Comparison of ENCODE assay signal across 11 cellular contexts in the genomic region with DNA sequence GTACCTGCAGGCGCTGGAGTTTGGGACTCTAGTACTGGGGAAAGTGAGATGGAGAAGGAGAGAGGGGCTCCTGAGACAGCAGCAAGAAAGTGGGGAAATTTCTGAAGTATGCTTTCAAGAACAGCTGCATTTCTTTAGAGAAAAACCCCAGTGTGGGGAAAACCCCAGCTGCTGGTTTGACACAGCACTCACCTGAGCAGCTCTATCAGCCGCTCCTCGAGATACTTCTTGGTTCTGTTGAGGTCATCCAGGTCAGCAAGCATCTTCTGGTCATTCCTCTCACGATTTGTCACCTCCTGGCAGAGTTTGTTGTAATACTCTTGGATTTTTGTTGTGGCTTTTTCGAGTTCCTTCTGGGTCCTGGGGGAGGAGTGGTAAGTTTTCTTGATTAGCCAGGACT. TPM values are rescaled to one million over a fixed set of nuclear protein-coding genes. Genes with fewer than 3 reads are reported as not detected.
DNase-seq lines count a peak whose midpoint lies in the region; ATAC-seq and TF ChIP-seq lines count a peak whose summit lies in the region.
"Had no signal": no experiment of that assay in that cellular context is flagged by ENCODE, and none has a peak within 500 bp of the region (broad histone marks: within the 10 kb centered on the region; RNA-seq: fewer than 3 reads in every experiment).

No MANE protein-coding gene starts in this region.

- peak overlapping the region; percentile 68 to 79 (median 76) for H3K27ac Mint-ChIP-seq in CD4-positive, CD25-positive, alpha-beta regulatory T cell
- peak overlapping the region; percentile 91 for H3K27ac Mint-ChIP-seq in T-helper 17 cell

- no peak overlapping the region for H3K4me3 ChIP-seq in CD4-positive, CD25-positive, alpha-beta regulatory T cell (ENCODE audit: low read depth, low read length)
- no peak overlapping the region for H3K4me3 ChIP-seq in sigmoid colon
- H3K4me3 ChIP-seq: prostate gland, suprapubic skin had no signal

- peaks cover 66% of the 10 kb centered on the region for H3K36me3 Mint-ChIP-seq in CD4-positive, CD25-positive, alpha-beta regulatory T cell
- H3K36me3 Mint-ChIP-seq in T-helper 17 cell (ENCODE audit: low read depth) = peaks cover 17% of the 10 kb centered on the region

- peaks cover 58% of the 10 kb centered on the region for H3K4me1 ChIP-seq in CD4-positive, CD25-positive, alpha-beta regulatory T cell (ENCODE audit: control insufficient read depth, insufficient read depth, low read length, poor library complexity, severe bottlenecking)
- H3K4me1 ChIP-seq in sigmoid colon = peaks cover 0 to 36% (median 14%) of the 10 kb centered on the region in 4 donors
- H3K4me1 ChIP-seq: prostate gland had no signal

- no peaks in the 10 kb centered on the region for H3K27me3 ChIP-seq in CD4-positive, CD25-positive, alpha-beta regulatory T cell (ENCODE audit: control insufficient read depth, insufficient read depth, low read length)
- H3K27me3 ChIP-seq in sigmoid colon = no peaks in the 10 kb centered on the region
- H3K27me3 ChIP-seq: suprapubic skin had no signal

- H3K9me3 Mint-ChIP-seq in CD4-positive, CD25-positive, alpha-beta regulatory T cell = no peaks in the 10 kb centered on the region

- TF ChIP-seq POLR2A in sigmoid colon (IDR thresholded peaks at IDR 0.05) = no peak

- no peak for ATAC-seq in CD4-positive, CD25-positive, alpha-beta regulatory T cell (ENCODE audit: low read depth in 2 of 2)
- ATAC-seq in GM21717 (IDR thresholded peaks at IDR 0.05; ENCODE audit: unreplicated experiment) (peak; percentile 42), T-helper 17 cell (peak; percentile 70)

- TF ChIP-seq EP300 in sigmoid colon (IDR thresholded peaks at IDR 0.05) = no peak

- H3K4me1 Mint-ChIP-seq in CD4-positive, CD25-positive, alpha-beta regulatory T cell = peaks cover 26 to 54% (median 38%) of the 10 kb centered on the region in 4 donors
- peaks cover 46% of the 10 kb centered on the region for H3K4me1 Mint-ChIP-seq in T-helper 17 cell

- H3K9me3 ChIP-seq in CD4-positive, CD25-positive, alpha-beta regulatory T cell (ENCODE audit: control insufficient read depth in 2 of 2, low read length in 2 of 2) = no peaks in the 10 kb centered on the region
- H3K9me3 ChIP-seq in T-helper 17 cell (ENCODE audit: control insufficient read depth, low read length, poor library complexity, severe bottlenecking) = no peaks in the 10 kb centered on the region
- no peaks in the 10 kb centered on the region for H3K9me3 ChIP-seq in sigmoid colon
- H3K9me3 ChIP-seq: prostate gland, suprapubic skin had no signal

- H3K27me3 Mint-ChIP-seq in CD4-positive, CD25-positive, alpha-beta regulatory T cell = no peaks in the 10 kb centered on the region
- H3K27me3 Mint-ChIP-seq in T-helper 17 cell = no peaks in the 10 kb centered on the region

- peak overlapping the region in 1 of 4 donors; percentile 36 for H3K4me3 Mint-ChIP-seq in CD4-positive, CD25-positive, alpha-beta regulatory T cell
- H3K4me3 Mint-ChIP-seq in T-helper 17 cell = peak overlapping the region; percentile 49

- 71 to 87% methylated on average over 5 of the region's 5 CpGs for WGBS in sigmoid colon, 2 donors

- intact Hi-C loops in sigmoid colon (cut with DNase I) = no loop called here

- TF ChIP-seq CTCF in GM10266 (IDR thresholded peaks at IDR 0.05; ENCODE audit: control insufficient read depth, insufficient read depth, low read depth, missing control alignments) (no peak), sigmoid colon (IDR thresholded peaks at IDR 0.05) (no peak)

- H3K27ac ChIP-seq in CD4-positive, CD25-positive, alpha-beta regulatory T cell (ENCODE audit: insufficient read depth, low read length, poor library complexity, severe bottlenecking) = peak overlapping the region; percentile 71
- no peak overlapping the region for H3K27ac ChIP-seq in sigmoid colon
- H3K27ac ChIP-seq: prostate gland, suprapubic skin had no signal

- peak in 1 of 3 donors; percentile 28 for DNase-seq in CD4-positive, CD25-positive, alpha-beta regulatory T cell
- DNase-seq in GM10266 (ENCODE audit: extremely low spot score) (peak; percentile 63), T-helper 17 cell (no peak), NCI-H1105 treated with DMSO at 0.1 percent for 48 hours (lab: John Stamatoyannopoulos, UW) (no peak), sigmoid colon (no peak), amniotic stem cell (lab: John Stamatoyannopoulos, UW) (no peak), iPS-NIHi11 (ENCODE audit: low spot score) (no peak)
- DNase-seq: NCI-H446 had no signal

- H3K36me3 ChIP-seq in CD4-positive, CD25-positive, alpha-beta regulatory T cell (ENCODE audit: control insufficient read depth, insufficient read depth, low read length) = peaks cover 84% of the 10 kb centered on the region
- peaks cover 68 to 100% (median 87%) of the 10 kb centered on the region in 4 donors for H3K36me3 ChIP-seq in sigmoid colon

RNA-seq across cellular contexts. Expression of a gene that starts 18.8 kb away (rescaled TPM):
- 23.7 TPM for total RNA-seq in CD4-positive, CD25-positive, alpha-beta regulatory T cell
- polyA plus RNA-seq in CD4-positive, CD25-positive, alpha-beta regulatory T cell = 10 to 100 TPM; 23.7 to 40.3 (median 30.0) TPM
- 1 to 10 TPM; 2.0 to 4.4 TPM for total RNA-seq in T-helper 17 cell
- total RNA-seq in sigmoid colon = under 1 TPM in 3 of 4 donors, not detected in 1; 0.36 to 0.95 (median 0.49) TPM
- polyA plus RNA-seq in sigmoid colon = 1 to 10 TPM in 1 of 3 donors, not detected in 2; 3.3 TPM

RNA-seq across cellular contexts. Expression of a gene that starts 33.6 kb away (rescaled TPM):
- 42.5 TPM for total RNA-seq in CD4-positive, CD25-positive, alpha-beta regulatory T cell
- polyA plus RNA-seq in CD4-positive, CD25-positive, alpha-beta regulatory T cell = 1 to 10 TPM; 2.1 to 3.3 (median 2.4) TPM
- 10 to 100 TPM; 27.3 to 32.6 TPM for total RNA-seq in T-helper 17 cell
- total RNA-seq in sigmoid colon = 100 to 1,000 TPM in 1 of 4 donors, 10 to 100 TPM in 3; 72.1 to 115 (median 79.2) TPM
- 10 to 100 TPM in 1 of 3 donors, 1 to 10 TPM in 2; 8.4 to 15.0 (median 9.9) TPM for polyA plus RNA-seq in sigmoid colon

Comparison
In these comparisons a context has a peak if more than half of its experiments do, and no peak if none do; other contexts are left out.
1. ATAC-seq: peak in GM21717 (single experiment) and T-helper 17 cell (single experiment); none in CD4-positive, CD25-positive, alpha-beta regulatory T cell (0 of 2).